8 cellular contexts compared by ENCODE assay signal in the genomic region with DNA sequence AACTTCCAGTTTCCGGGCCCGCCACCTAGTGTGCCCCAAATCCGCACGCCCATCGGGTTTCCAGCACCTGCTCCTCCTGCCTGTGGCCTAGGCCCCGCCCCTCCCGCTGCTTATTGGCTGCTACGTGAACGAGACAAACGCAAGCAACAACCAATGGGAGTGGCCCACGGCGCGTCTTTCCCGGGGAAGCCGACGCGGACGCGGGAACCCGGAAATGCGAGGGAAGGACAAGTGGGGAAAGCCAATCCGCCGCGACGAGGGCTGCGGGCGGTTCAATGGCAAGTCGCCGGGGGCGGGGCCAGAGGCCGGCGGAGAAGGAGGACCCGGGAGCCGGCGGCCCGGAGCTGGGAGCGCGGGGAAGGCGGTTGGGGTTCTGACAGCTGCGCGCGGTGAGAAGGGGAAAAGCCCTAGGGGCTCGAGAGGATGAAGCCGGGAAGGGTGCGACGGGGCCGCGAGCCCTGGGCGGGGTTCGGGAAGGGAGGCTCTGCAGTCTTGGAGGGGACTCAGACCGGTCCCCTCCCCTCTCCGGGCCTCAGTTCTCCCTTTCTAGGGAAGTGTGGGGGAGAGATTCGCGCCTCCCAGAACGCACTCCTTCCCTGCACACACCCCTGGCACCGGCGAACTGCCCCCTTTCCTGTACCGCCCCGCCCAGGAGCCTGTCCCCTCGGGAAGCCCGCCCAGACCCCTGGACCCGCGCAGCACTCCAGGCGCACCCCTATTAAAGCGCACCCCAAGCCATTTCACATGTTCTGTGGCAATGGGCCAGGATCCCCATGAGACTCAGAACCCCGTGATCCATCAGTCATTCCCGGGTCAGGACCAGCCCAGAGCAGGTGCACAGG. TPM values are rescaled to one million over a fixed set of nuclear protein-coding genes. Genes with fewer than 3 reads are reported as not detected.
DNase-seq lines count a peak whose midpoint lies in the region; ATAC-seq, FAIRE-seq and TF ChIP-seq lines count a peak whose summit lies in the region.

A gene (plus strand): TSS at position 305 of the 842 bp plus-strand sequence. CDS start 1,696 bp downstream, outside the sequence.

- peak within 1 kb of the TSS; percentile 86 for H3K4me3 ChIP-seq in BE2C (ENCODE audit: low read depth, low read length)
- H3K4me3 ChIP-seq in kidney epithelial cell (ENCODE audit: low read depth, low read length), result peak within 1 kb of the TSS; percentile 63

- peak within 1 kb of the TSS; percentile 90 for H3K4me3 Mint-ChIP-seq in chondrocyte (ENCODE audit: unreplicated experiment)

- peak; percentile 100 for DNase-seq in BE2C
- peak; percentile 87 for DNase-seq in GM19239 (ENCODE audit: insufficient read length, low spot score)
- peak; percentile 98 for DNase-seq in NCI-H510A treated with DMSO at 0.1 percent for 48 hours (lab: John Stamatoyannopoulos, UW)
- DNase-seq in activated CD4-positive, alpha-beta T cell treated with anti-CD3 and anti-CD28 coated beads for 1 hour, result peak; percentile 97
- DNase-seq in chondrocyte (ENCODE audit: low spot score), result peak; percentile 100
- peak; percentile 94 for DNase-seq in kidney epithelial cell (ENCODE audit: low read depth)
- DNase-seq in stimulated activated CD4-positive, alpha-beta T cell treated with anti-CD3 and anti-CD28 coated beads, Interleukin-15, amount 100 ng/mL, for 24 hours, result peak; percentile 100

- no peaks in the 10 kb centered on the region for H3K9me3 ChIP-seq in BE2C

- H3K36me3 ChIP-seq in BE2C (peaks cover 15% of the 10 kb centered on the region), kidney epithelial cell (ENCODE audit: control insufficient read depth, insufficient read depth, low read length) (peaks cover 3% of the 10 kb centered on the region)

- H3K4me1 Mint-ChIP-seq in chondrocyte (ENCODE audit: low read depth), result peaks cover 36% of the 10 kb centered on the region

- peak within 1 kb of the TSS; percentile 89 for H3K27ac Mint-ChIP-seq in chondrocyte (ENCODE audit: unreplicated experiment)

- no peaks in the 10 kb centered on the region for H3K27me3 ChIP-seq in BE2C
- no peaks in the 10 kb centered on the region for H3K27me3 ChIP-seq in kidney epithelial cell (ENCODE audit: control insufficient read depth, insufficient read depth, low read length)

- FAIRE-seq in GM19239 (lab: Jason Lieb, UNC), result peak; percentile 97

- TF ChIP-seq CTCF in BE2C (IDR thresholded peaks at IDR 0.05; ENCODE audit: low read depth, low read length), result 0 out of 2 replicates have a peak, but pooled peaks have one; percentile 6
- TF ChIP-seq CTCF in chondrocyte (IDR thresholded peaks at IDR 0.05), result no peak
- no peak for TF ChIP-seq CTCF in kidney epithelial cell (IDR thresholded peaks at IDR 0.05; ENCODE audit: insufficient read depth, low read length, poor library complexity, severe bottlenecking)

- H3K36me3 Mint-ChIP-seq in chondrocyte (ENCODE audit: low read depth), result peaks cover 8% of the 10 kb centered on the region

- peaks cover 4% of the 10 kb centered on the region for H3K4me1 ChIP-seq in BE2C

- ATAC-seq in HG03442 (IDR thresholded peaks at IDR 0.05; ENCODE audit: unreplicated experiment), result peak; percentile 85

- H3K9me3 Mint-ChIP-seq in chondrocyte (ENCODE audit: low read depth), result no peaks in the 10 kb centered on the region

- H3K27me3 Mint-ChIP-seq in chondrocyte (ENCODE audit: low read depth), result no peaks in the 10 kb centered on the region

RNA-seq across cellular contexts. Expression of the gene that starts here (rescaled TPM):
- 3.9 TPM for polyA plus RNA-seq in BE2C (2012; ENCODE audit: insufficient read depth, insufficient read length, low read depth)
- total RNA-seq in chondrocyte (7.8 to 8.4 TPM (median 8.0 TPM) in 3 replicates), kidney epithelial cell (6.9 and 8.4 TPM in 2 replicates)

Comparison
In these comparisons a context has a peak if more than half of its experiments do, and no peak if none do; other contexts are left out.
1. Peak in every context shown above with its lines: DNase-seq, ATAC-seq and H3K4me3 ChIP-seq.